ENCODE assay signal across 22 cellular contexts in the genomic region with DNA sequence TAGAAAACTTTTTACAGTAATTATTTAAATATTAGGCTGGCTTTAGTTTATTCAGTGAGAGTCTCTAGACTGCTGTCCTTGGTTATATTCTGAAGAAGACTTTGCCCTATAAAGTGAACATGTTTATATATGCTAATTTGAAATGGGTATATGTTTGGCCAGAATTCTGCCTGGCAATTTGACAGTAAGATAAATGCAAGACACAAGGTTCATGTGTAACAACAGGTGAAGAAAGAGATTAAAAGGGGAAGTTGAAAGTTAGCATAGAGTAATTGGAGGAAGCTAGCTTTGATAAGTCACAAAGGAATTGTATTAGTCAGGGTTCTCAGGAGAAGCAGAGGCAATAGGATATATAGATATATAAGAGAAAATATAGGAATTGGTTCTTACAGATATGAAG.
DNase-seq lines count a peak whose midpoint lies in the region; ATAC-seq and TF ChIP-seq lines count a peak whose summit lies in the region.
"Had no signal": no experiment of that assay in that cellular context is flagged by ENCODE, and none has a peak within 500 bp of the region (broad histone marks: within the 10 kb centered on the region; RNA-seq: fewer than 3 reads in every experiment).

No MANE protein-coding gene starts in this region.

- no peak for TF ChIP-seq CTCF in colonic mucosa (IDR thresholded peaks at IDR 0.05)

- H3K27me3 ChIP-seq in colonic mucosa: no peaks in the 10 kb centered on the region
- H3K27me3 ChIP-seq: cardiac muscle cell, vagina had no signal

- no peak overlapping the region for H3K4me3 ChIP-seq in colonic mucosa
- H3K4me3 ChIP-seq: cardiac muscle cell, SK-N-MC, vagina had no signal

- H3K9me3 ChIP-seq in colonic mucosa: no peaks in the 10 kb centered on the region
- H3K9me3 ChIP-seq: vagina had no signal

- no peaks in the 10 kb centered on the region for H3K4me1 ChIP-seq in colonic mucosa
- H3K4me1 ChIP-seq: vagina had no signal

- intact Hi-C loops in colonic mucosa (cut with DNase I): no loop called here

- no peak overlapping the region for H3K9ac ChIP-seq in colonic mucosa (ENCODE audit: low read depth in 2 of 2, low read length in 2 of 2)

- DNase-seq in colonic mucosa: no peak
- no peak for DNase-seq in left lobe of liver (ENCODE audit: low spot score)
- no peak for DNase-seq in pons (ENCODE audit: low spot score)
- no peak for DNase-seq in inferior parietal cortex (ENCODE audit: extremely low spot score)
- DNase-seq in cerebellum (ENCODE audit: low spot score): no peak
- DNase-seq: CD8-positive, alpha-beta T cell; EL; hippocampal formation; kidney glomerular epithelial cell; NCI-H2029 treated with DMSO at 0.1 percent for 48 hours; NCI-H524 treated with DMSO at 0.1 percent for 48 hours; PC-3; right cardiac atrium; stimulated activated naive CD8-positive, alpha-beta T cell treated with anti-CD3 and anti-CD28 coated beads, Interleukin-15, amount 100 ng/mL, for 72 hours had no signal

- no peaks in the 10 kb centered on the region for H3K36me3 ChIP-seq in colonic mucosa
- H3K36me3 ChIP-seq: cardiac muscle cell, vagina had no signal

- H3K27ac ChIP-seq in colonic mucosa: peak overlapping the region; percentile 49
- H3K27ac ChIP-seq: cardiac muscle cell, SK-N-MC, vagina, VCaP had no signal

- peak; percentile 38 for ATAC-seq in GM18498 (IDR thresholded peaks at IDR 0.05; ENCODE audit: unreplicated experiment)
- ATAC-seq in GM21390 (IDR thresholded peaks at IDR 0.05; ENCODE audit: unreplicated experiment): peak; percentile 25
- peak; percentile 39 for ATAC-seq in HG03342 (IDR thresholded peaks at IDR 0.05; ENCODE audit: unreplicated experiment)
- ATAC-seq in left lobe of liver: no peak
- ATAC-seq: activated T-helper 17 cell treated with anti-CD3 and anti-CD28 coated beads, Interleukin-2, amount 50 U/mL, for 72 hours; CD8-positive, alpha-beta T cell; PC-3; right cardiac atrium; stimulated activated naive CD8-positive, alpha-beta T cell treated with anti-CD3 and anti-CD28 coated beads, Interleukin-15, amount 100 ng/mL, for 72 hours had no signal
